20 cellular contexts compared by ENCODE assay signal in the genomic region with DNA sequence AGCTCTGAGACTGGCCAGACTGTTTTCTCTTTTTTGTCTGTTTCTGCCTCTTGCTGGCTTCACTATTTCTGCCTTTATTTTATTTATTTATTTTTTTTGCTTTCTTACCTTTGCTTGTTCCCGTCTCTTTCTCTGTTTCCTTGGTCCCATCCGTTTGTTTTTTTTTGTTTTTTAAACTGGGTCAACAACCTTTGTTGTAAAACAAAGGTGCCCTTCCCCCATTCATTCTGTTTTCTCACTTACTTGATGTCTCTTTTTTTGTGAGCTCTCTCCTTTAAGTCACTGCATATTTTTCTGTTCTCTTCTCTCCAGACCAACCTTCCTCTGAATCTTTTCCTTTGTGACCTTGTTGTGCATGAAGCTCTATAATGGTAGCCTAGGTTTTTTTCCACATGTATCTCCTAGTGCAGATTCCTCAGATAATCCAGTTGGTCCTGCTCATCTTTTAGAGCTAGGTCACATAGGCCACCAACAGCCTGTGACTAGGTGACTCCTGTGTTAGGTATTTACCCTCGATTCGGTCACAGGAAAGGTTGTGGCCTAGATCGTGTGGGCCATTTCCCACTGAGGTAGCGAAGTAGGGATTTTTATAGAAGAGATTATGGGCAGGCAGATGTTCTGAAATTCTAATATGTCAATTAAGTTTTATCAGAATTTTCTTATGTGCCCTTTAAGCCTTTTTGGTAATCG. TPM values are rescaled to one million over a fixed set of nuclear protein-coding genes. Genes with fewer than 3 reads are reported as not detected.
DNase-seq lines count a peak whose midpoint lies in the region; ATAC-seq and TF ChIP-seq lines count a peak whose summit lies in the region.
"Had no signal": no experiment of that assay in that cellular context is flagged by ENCODE, and none has a peak within 500 bp of the region (broad histone marks: within the 10 kb centered on the region; RNA-seq: fewer than 3 reads in every experiment).

No MANE protein-coding gene starts in this region.

- H3K79me2 ChIP-seq in smooth muscle cell (ENCODE audit: low read depth): peaks cover 100% of the 10 kb centered on the region

- no peak for ATAC-seq in activated CD8-positive, alpha-beta T cell treated with anti-CD3 and anti-CD28 coated beads, Interleukin-2, amount 10 ng/mL, durations not matched to agents 7 days and 5 days
- ATAC-seq in activated CD8-positive, alpha-beta T cell treated with anti-CD3 and anti-CD28 coated beads for 36 hours: no peak
- ATAC-seq in activated T-helper 17 cell treated with anti-CD3 and anti-CD28 coated beads, Interleukin-2, amount 50 U/mL, for 72 hours (replicated peaks): no peak
- ATAC-seq in memory B cell (ENCODE audit: low read depth): no peak
- ATAC-seq: left lobe of liver had no signal

- no peak overlapping the region for H2AFZ ChIP-seq in smooth muscle cell (ENCODE audit: low read depth)

- H3F3A ChIP-seq in smooth muscle cell (ENCODE audit: low read depth): peaks cover 21% of the 10 kb centered on the region

- H3K27ac Mint-ChIP-seq in activated CD8-positive, alpha-beta T cell treated with anti-CD3 and anti-CD28 coated beads, Interleukin-2, amount 10 ng/mL, durations not matched to agents 7 days and 5 days: peak overlapping the region; percentile 12
- no peak overlapping the region for H3K27ac Mint-ChIP-seq in activated CD8-positive, alpha-beta T cell treated with anti-CD3 and anti-CD28 coated beads for 36 hours
- peak overlapping the region; percentile 49 for H3K27ac Mint-ChIP-seq in activated T-helper 17 cell treated with anti-CD3 and anti-CD28 coated beads, Interleukin-2, amount 50 U/mL, for 72 hours
- peak overlapping the region; percentile 39 for H3K27ac Mint-ChIP-seq in memory B cell
- H3K27ac Mint-ChIP-seq: activated naive CD4-positive, alpha-beta T cell treated with anti-CD3 and anti-CD28 coated beads, Interleukin-2, amount 10 ng/mL, durations not matched to agents 7 days and 5 days had no signal

- H3K4me3 Mint-ChIP-seq in activated CD8-positive, alpha-beta T cell treated with anti-CD3 and anti-CD28 coated beads, Interleukin-2, amount 10 ng/mL, durations not matched to agents 7 days and 5 days: no peak overlapping the region
- H3K4me3 Mint-ChIP-seq in activated CD8-positive, alpha-beta T cell treated with anti-CD3 and anti-CD28 coated beads for 36 hours: no peak overlapping the region
- H3K4me3 Mint-ChIP-seq in activated T-helper 17 cell treated with anti-CD3 and anti-CD28 coated beads, Interleukin-2, amount 50 U/mL, for 72 hours: peak overlapping the region; percentile 11
- no peak overlapping the region for H3K4me3 Mint-ChIP-seq in memory B cell
- H3K4me3 Mint-ChIP-seq: activated naive CD4-positive, alpha-beta T cell treated with anti-CD3 and anti-CD28 coated beads, Interleukin-2, amount 10 ng/mL, durations not matched to agents 7 days and 5 days had no signal

- no peaks in the 10 kb centered on the region for H3K27me3 ChIP-seq in smooth muscle cell (ENCODE audit: low read depth)
- H3K27me3 ChIP-seq: BLaER1, colonic mucosa, testis had no signal

- no peaks in the 10 kb centered on the region for H3K36me3 Mint-ChIP-seq in activated CD8-positive, alpha-beta T cell treated with anti-CD3 and anti-CD28 coated beads, Interleukin-2, amount 10 ng/mL, durations not matched to agents 7 days and 5 days (ENCODE audit: low read depth)
- no peaks in the 10 kb centered on the region for H3K36me3 Mint-ChIP-seq in activated CD8-positive, alpha-beta T cell treated with anti-CD3 and anti-CD28 coated beads for 36 hours (ENCODE audit: low read depth)
- H3K36me3 Mint-ChIP-seq in activated T-helper 17 cell treated with anti-CD3 and anti-CD28 coated beads, Interleukin-2, amount 50 U/mL, for 72 hours (ENCODE audit: low read depth): no peaks in the 10 kb centered on the region
- H3K36me3 Mint-ChIP-seq in memory B cell: peaks cover 2% of the 10 kb centered on the region
- H3K36me3 Mint-ChIP-seq: activated naive CD4-positive, alpha-beta T cell treated with anti-CD3 and anti-CD28 coated beads, Interleukin-2, amount 10 ng/mL, durations not matched to agents 7 days and 5 days had no signal

- no peaks in the 10 kb centered on the region for H3K36me3 ChIP-seq in smooth muscle cell (ENCODE audit: low read depth)
- H3K36me3 ChIP-seq: BLaER1, colonic mucosa had no signal

- WGBS in smooth muscle cell (ENCODE audit: low lambda C conversion rate): 50% methylated on average over 7 of the region's 7 CpGs

- TF ChIP-seq CTCF in activated CD8-positive, alpha-beta T cell treated with anti-CD3 and anti-CD28 coated beads for 36 hours (IDR thresholded peaks at IDR 0.05): no peak
- TF ChIP-seq CTCF in smooth muscle cell (IDR thresholded peaks at IDR 0.05; ENCODE audit: borderline replicate concordance, insufficient read depth, poor library complexity, severe bottlenecking) (no peak), foreskin fibroblast (IDR thresholded peaks at IDR 0.05; ENCODE audit: low read depth, low read length) (no peak)

- H3K9me3 Mint-ChIP-seq in activated CD8-positive, alpha-beta T cell treated with anti-CD3 and anti-CD28 coated beads, Interleukin-2, amount 10 ng/mL, durations not matched to agents 7 days and 5 days (ENCODE audit: insufficient read depth): no peaks in the 10 kb centered on the region
- no peaks in the 10 kb centered on the region for H3K9me3 Mint-ChIP-seq in activated CD8-positive, alpha-beta T cell treated with anti-CD3 and anti-CD28 coated beads for 36 hours
- no peaks in the 10 kb centered on the region for H3K9me3 Mint-ChIP-seq in activated T-helper 17 cell treated with anti-CD3 and anti-CD28 coated beads, Interleukin-2, amount 50 U/mL, for 72 hours
- H3K9me3 Mint-ChIP-seq in memory B cell: no peaks in the 10 kb centered on the region
- H3K9me3 Mint-ChIP-seq: activated naive CD4-positive, alpha-beta T cell treated with anti-CD3 and anti-CD28 coated beads, Interleukin-2, amount 10 ng/mL, durations not matched to agents 7 days and 5 days had no signal

- H3K4me3 ChIP-seq in smooth muscle cell (no peak overlapping the region), foreskin fibroblast (ENCODE audit: low read depth in 1 of 2, low read length in 2 of 2) (no peak overlapping the region)
- H3K4me3 ChIP-seq: BLaER1, colonic mucosa, testis had no signal

- peak overlapping the region; percentile 81 for H3K27ac ChIP-seq in smooth muscle cell (ENCODE audit: low read depth)
- H3K27ac ChIP-seq: BLaER1, colonic mucosa, testis had no signal

- POLR2A ChIA-PET in activated CD8-positive, alpha-beta T cell treated with anti-CD3 and anti-CD28 coated beads, Interleukin-2, amount 10 ng/mL, durations not matched to agents 7 days and 5 days (lab: Charles Lee): no interaction called here
- POLR2A ChIA-PET in activated CD8-positive, alpha-beta T cell treated with anti-CD3 and anti-CD28 coated beads for 36 hours (lab: Charles Lee): interaction anchor here (1.4 to 2.2 kb wide), 2 partner anchors 15 to 55 kb away, joined by 4 to 6 read pairs; a partner anchor contains a TSS

- intact Hi-C loops in activated CD8-positive, alpha-beta T cell treated with anti-CD3 and anti-CD28 coated beads for 36 hours (cut with micrococcal nuclease): no loop called here

- H3K27me3 Mint-ChIP-seq in activated CD8-positive, alpha-beta T cell treated with anti-CD3 and anti-CD28 coated beads, Interleukin-2, amount 10 ng/mL, durations not matched to agents 7 days and 5 days (ENCODE audit: low read depth): no peaks in the 10 kb centered on the region
- H3K27me3 Mint-ChIP-seq in activated CD8-positive, alpha-beta T cell treated with anti-CD3 and anti-CD28 coated beads for 36 hours: no peaks in the 10 kb centered on the region
- no peaks in the 10 kb centered on the region for H3K27me3 Mint-ChIP-seq in activated T-helper 17 cell treated with anti-CD3 and anti-CD28 coated beads, Interleukin-2, amount 50 U/mL, for 72 hours
- no peaks in the 10 kb centered on the region for H3K27me3 Mint-ChIP-seq in memory B cell
- H3K27me3 Mint-ChIP-seq: activated naive CD4-positive, alpha-beta T cell treated with anti-CD3 and anti-CD28 coated beads, Interleukin-2, amount 10 ng/mL, durations not matched to agents 7 days and 5 days had no signal

- no peaks in the 10 kb centered on the region for H3K9me3 ChIP-seq in smooth muscle cell (replicated peaks; ENCODE audit: low read depth)
- H3K9me3 ChIP-seq: BLaER1, colonic mucosa, testis had no signal

- no peak overlapping the region for H3K9ac ChIP-seq in smooth muscle cell (ENCODE audit: low read depth)
- H3K9ac ChIP-seq: BLaER1 had no signal

- peaks cover 18% of the 10 kb centered on the region for H3K4me1 Mint-ChIP-seq in activated CD8-positive, alpha-beta T cell treated with anti-CD3 and anti-CD28 coated beads, Interleukin-2, amount 10 ng/mL, durations not matched to agents 7 days and 5 days (ENCODE audit: low read depth)
- H3K4me1 Mint-ChIP-seq in activated CD8-positive, alpha-beta T cell treated with anti-CD3 and anti-CD28 coated beads for 36 hours (ENCODE audit: low read depth): peaks cover 55% of the 10 kb centered on the region
- peaks cover 54% of the 10 kb centered on the region for H3K4me1 Mint-ChIP-seq in activated T-helper 17 cell treated with anti-CD3 and anti-CD28 coated beads, Interleukin-2, amount 50 U/mL, for 72 hours
- H3K4me1 Mint-ChIP-seq in memory B cell: peaks cover 41% of the 10 kb centered on the region

- CTCF ChIA-PET in activated CD8-positive, alpha-beta T cell treated with anti-CD3 and anti-CD28 coated beads, Interleukin-2, amount 10 ng/mL, durations not matched to agents 7 days and 5 days (lab: Charles Lee): interaction anchor here (0.9 to 1.2 kb wide), 4 partner anchors 15 to 86 kb away, joined by 3 to 4 read pairs (median 4); no protein-coding TSS in a partner anchor
- CTCF ChIA-PET in activated CD8-positive, alpha-beta T cell treated with anti-CD3 and anti-CD28 coated beads for 36 hours (lab: Charles Lee): interaction anchor here (0.9 to 3.3 kb wide), 4 partner anchors 9 to 76 kb away, joined by 3 to 14 read pairs (median 8); no protein-coding TSS in a partner anchor

- H4K20me1 ChIP-seq in smooth muscle cell (ENCODE audit: low read depth): peaks cover 100% of the 10 kb centered on the region

- peak overlapping the region; percentile 55 for H3K4me2 ChIP-seq in smooth muscle cell
- H3K4me2 ChIP-seq: BLaER1 had no signal

- H3K4me1 ChIP-seq in smooth muscle cell (ENCODE audit: low read depth): peaks cover 38% of the 10 kb centered on the region

- DNase-seq in activated CD8-positive, alpha-beta T cell treated with anti-CD3 and anti-CD28 coated beads, Interleukin-2, amount 10 ng/mL, durations not matched to agents 7 days and 5 days: no peak
- no peak for DNase-seq in activated CD8-positive, alpha-beta T cell treated with anti-CD3 and anti-CD28 coated beads for 36 hours
- no peak for DNase-seq in memory B cell (ENCODE audit: low spot score in 2 of 2)
- no peak for DNase-seq in smooth muscle cell (lab: John Stamatoyannopoulos, UW; ENCODE audit: unreplicated experiment)
- DNase-seq in LoVo (ENCODE audit: low spot score): no peak
- no peak for DNase-seq in DMS153 (lab: John Stamatoyannopoulos, UW)
- DNase-seq in foreskin fibroblast: no peak
- DNase-seq: activated naive CD4-positive, alpha-beta T cell treated with anti-CD3 and anti-CD28 coated beads, Interleukin-2, amount 10 ng/mL, durations not matched to agents 7 days and 5 days; activated T-cell treated with anti-CD3 and anti-CD28 coated beads for 4 hours; colonic mucosa; NCI-H1417 treated with DMSO at 0.1 percent for 48 hours; RPMI8226; SW 1271; testis had no signal

RNA-seq across cellular contexts. Expression of a gene that starts 15.9 kb away (rescaled TPM):
- total RNA-seq in activated CD8-positive, alpha-beta T cell treated with anti-CD3 and anti-CD28 coated beads, Interleukin-2, amount 10 ng/mL, durations not matched to agents 7 days and 5 days: 10 to 100 TPM in 1 of 2 experiments, 1 to 10 TPM in 1; 9.6 to 10.2 TPM
- 1 to 10 TPM; 7.5 to 7.7 TPM for total RNA-seq in activated CD8-positive, alpha-beta T cell treated with anti-CD3 and anti-CD28 coated beads for 36 hours
- total RNA-seq in activated T-helper 17 cell treated with anti-CD3 and anti-CD28 coated beads, Interleukin-2, amount 50 U/mL, for 72 hours: 10 to 100 TPM in 1 of 2 donors, 1 to 10 TPM in 1; 10.0 to 11.6 TPM
- 15.4 and 19.0 TPM in 2 replicates for total RNA-seq in smooth muscle cell
- polyA plus RNA-seq in smooth muscle cell: 11.4 and 13.0 TPM in 2 replicates

RNA-seq across cellular contexts. Expression of a gene that starts 24.7 kb away (rescaled TPM):
- not detected for total RNA-seq in activated CD8-positive, alpha-beta T cell treated with anti-CD3 and anti-CD28 coated beads, Interleukin-2, amount 10 ng/mL, durations not matched to agents 7 days and 5 days
- total RNA-seq in activated CD8-positive, alpha-beta T cell treated with anti-CD3 and anti-CD28 coated beads for 36 hours: under 1 TPM in 1 of 2 experiments, not detected in 1; 0.22 TPM
- total RNA-seq in activated T-helper 17 cell treated with anti-CD3 and anti-CD28 coated beads, Interleukin-2, amount 50 U/mL, for 72 hours: under 1 TPM in 1 of 2 donors, not detected in 1; 0.45 TPM
- not detected in 2 replicates for total RNA-seq in smooth muscle cell
- 0.37 TPM in 1 of 2 replicates, not detected in the other for polyA plus RNA-seq in smooth muscle cell
- total RNA-seq: A172, colonic mucosa, HT-29, left lobe of liver, posterior vena cava had no signal

RNA-seq across cellular contexts. Expression of a gene that starts 54.8 kb away (rescaled TPM):
- 1 to 10 TPM; 1.6 to 2.2 TPM for total RNA-seq in activated CD8-positive, alpha-beta T cell treated with anti-CD3 and anti-CD28 coated beads, Interleukin-2, amount 10 ng/mL, durations not matched to agents 7 days and 5 days
- 1 to 10 TPM; 1.3 to 1.7 TPM for total RNA-seq in activated CD8-positive, alpha-beta T cell treated with anti-CD3 and anti-CD28 coated beads for 36 hours
- 1 to 10 TPM; 1.1 to 1.2 TPM for total RNA-seq in activated T-helper 17 cell treated with anti-CD3 and anti-CD28 coated beads, Interleukin-2, amount 50 U/mL, for 72 hours
- 0.31 and 0.99 TPM in 2 replicates for total RNA-seq in smooth muscle cell
- 0.93 and 1.4 TPM in 2 replicates for polyA plus RNA-seq in smooth muscle cell
- total RNA-seq: A172 had no signal

RNA-seq across cellular contexts. Expression of a gene that starts 55.1 kb away (rescaled TPM):
- total RNA-seq in activated CD8-positive, alpha-beta T cell treated with anti-CD3 and anti-CD28 coated beads, Interleukin-2, amount 10 ng/mL, durations not matched to agents 7 days and 5 days: not detected
- total RNA-seq in activated CD8-positive, alpha-beta T cell treated with anti-CD3 and anti-CD28 coated beads for 36 hours: under 1 TPM; 0.81 to 0.88 TPM
- total RNA-seq in activated T-helper 17 cell treated with anti-CD3 and anti-CD28 coated beads, Interleukin-2, amount 50 U/mL, for 72 hours: under 1 TPM; 0.32 to 0.54 TPM
- not detected in 2 replicates for total RNA-seq in smooth muscle cell
- polyA plus RNA-seq in smooth muscle cell: not detected in 2 replicates
- total RNA-seq: A172, HT-29, posterior vena cava had no signal

RNA-seq across cellular contexts. Expression of a gene that starts 55.3 kb away (rescaled TPM):
- total RNA-seq in activated CD8-positive, alpha-beta T cell treated with anti-CD3 and anti-CD28 coated beads, Interleukin-2, amount 10 ng/mL, durations not matched to agents 7 days and 5 days: 100 to 1,000 TPM; 123 to 133 TPM
- 100 to 1,000 TPM; 107 to 119 TPM for total RNA-seq in activated CD8-positive, alpha-beta T cell treated with anti-CD3 and anti-CD28 coated beads for 36 hours
- 100 to 1,000 TPM in 1 of 2 donors, 10 to 100 TPM in 1; 97.1 to 135 TPM for total RNA-seq in activated T-helper 17 cell treated with anti-CD3 and anti-CD28 coated beads, Interleukin-2, amount 50 U/mL, for 72 hours
- 57.4 and 69.2 TPM in 2 replicates for total RNA-seq in smooth muscle cell
- 104 and 122 TPM in 2 replicates for polyA plus RNA-seq in smooth muscle cell
